ENCODE assay signal across 1 cellular context in the genomic region with DNA sequence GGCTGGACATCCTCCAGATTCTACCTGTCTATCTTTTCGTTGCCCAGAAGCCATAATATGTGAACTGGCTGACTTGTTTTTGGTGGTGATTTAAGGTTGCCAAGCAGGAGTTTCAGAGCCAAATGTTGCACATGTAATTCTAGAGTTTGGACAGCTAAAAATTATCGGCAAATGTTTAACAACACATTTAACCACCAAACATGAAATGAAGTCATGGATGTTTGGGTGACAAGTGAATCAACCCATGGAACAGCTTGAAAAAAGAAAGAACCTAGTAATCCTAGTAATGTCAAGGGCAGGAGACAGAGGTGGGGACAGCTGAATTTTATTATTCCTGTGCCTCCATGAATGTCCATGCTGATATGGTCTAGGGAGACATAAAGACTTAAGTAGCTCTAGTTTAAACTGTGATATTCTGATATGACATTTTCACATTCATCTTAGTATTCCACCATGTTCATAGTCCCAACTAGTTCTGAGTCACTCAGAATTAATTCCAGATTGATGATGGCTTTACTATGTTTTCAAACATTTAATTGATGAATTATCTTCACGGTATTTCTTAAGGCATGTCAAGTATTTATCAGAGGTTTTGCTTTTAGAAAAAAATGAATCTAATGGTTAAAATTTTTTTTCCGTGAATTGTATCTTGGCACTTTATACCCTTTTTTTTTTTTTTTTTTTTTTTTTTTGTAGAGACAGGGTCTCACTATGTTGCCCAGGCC.
TF ChIP-seq lines count a peak whose summit lies in the region.

No MANE protein-coding gene starts in this region.

TF ChIP-seq in A549, 52 proteins besides CTCF, POLR2A, EP300 and RAD21 (continued from another document):
- TF ChIP-seq, protein P1, sequence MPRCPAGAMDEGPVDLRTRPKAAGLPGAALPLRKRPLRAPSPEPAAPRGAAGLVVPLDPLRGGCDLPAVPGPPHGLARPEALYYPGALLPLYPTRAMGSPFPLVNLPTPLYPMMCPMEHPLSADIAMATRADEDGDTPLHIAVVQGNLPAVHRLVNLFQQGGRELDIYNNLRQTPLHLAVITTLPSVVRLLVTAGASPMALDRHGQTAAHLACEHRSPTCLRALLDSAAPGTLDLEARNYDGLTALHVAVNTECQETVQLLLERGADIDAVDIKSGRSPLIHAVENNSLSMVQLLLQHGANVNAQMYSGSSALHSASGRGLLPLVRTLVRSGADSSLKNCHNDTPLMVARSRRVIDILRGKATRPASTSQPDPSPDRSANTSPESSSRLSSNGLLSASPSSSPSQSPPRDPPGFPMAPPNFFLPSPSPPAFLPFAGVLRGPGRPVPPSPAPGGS (IDR thresholded peaks at IDR 0.05): no peak
